9 cellular contexts compared by ENCODE assay signal in the genomic region with DNA sequence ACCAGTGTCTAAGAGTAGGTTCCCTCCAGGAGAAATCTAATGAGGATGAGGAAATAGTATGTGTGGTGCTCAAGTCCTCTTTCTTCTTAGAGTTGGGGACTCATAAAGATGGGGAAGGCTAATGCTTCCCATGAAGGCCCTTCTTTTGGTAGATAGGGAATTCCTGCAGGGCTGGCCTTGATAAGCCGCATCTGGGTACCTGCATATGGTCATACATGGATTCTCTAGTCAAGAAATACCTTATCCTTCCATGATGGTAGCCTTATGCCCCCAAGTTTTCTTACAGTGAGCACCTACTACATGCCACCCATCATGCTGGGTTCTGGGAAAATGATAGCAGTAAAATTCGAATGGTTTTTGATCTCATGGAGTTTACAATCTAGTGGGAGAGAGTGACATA.
"Had no signal": no experiment of that assay in that cellular context is flagged by ENCODE, and none has a peak within 500 bp of the region (broad histone marks: within the 10 kb centered on the region; RNA-seq: fewer than 3 reads in every experiment).

No MANE protein-coding gene starts in this region.

- H3K36me3 ChIP-seq: HAP-1 had no signal

- H3K27ac Mint-ChIP-seq: HFFc6 had no signal

- ATAC-seq: HCT116, HepG2 had no signal

- H3K4me1 Mint-ChIP-seq: IgD-negative memory B cell had no signal

- H3K4me3 Mint-ChIP-seq: HFFc6, IgD-negative memory B cell had no signal

- H3K9me3 Mint-ChIP-seq: HFFc6, IgD-negative memory B cell had no signal

- H3K4me3 ChIP-seq: GM23248, HAP-1 had no signal

- DNase-seq: GM23248, GOT3, H7, HFFc6 had no signal

- H3K27ac ChIP-seq: GM23248, HL-60 had no signal

- H3K27me3 Mint-ChIP-seq: IgD-negative memory B cell had no signal

- H3K9me3 ChIP-seq: HAP-1 had no signal
